ENCODE assay signal across 8 cellular contexts in genomic region chr21:15058718-15059316, GRCh38. TPM values are rescaled to one million over a fixed set of nuclear protein-coding genes. Genes with fewer than 3 reads are reported as not detected.
DNase-seq lines count a peak whose midpoint lies in the region; ATAC-seq and TF ChIP-seq lines count a peak whose summit lies in the region.

No MANE protein-coding gene starts in this region.

- peak overlapping the region; percentile 8 for H3K4me3 ChIP-seq in fibroblast of mammary gland (ENCODE audit: control insufficient read depth, low read depth, low read length)

- H3K9me3 Mint-ChIP-seq in activated CD4-positive, alpha-beta T cell treated with anti-CD3 and anti-CD28 coated beads, Interleukin-2, amount 10 ng/mL, durations not matched to agents 7 days and 5 days: no peaks in the 10 kb centered on the region
- no peaks in the 10 kb centered on the region for H3K9me3 Mint-ChIP-seq in stimulated activated effector memory CD8-positive, alpha-beta T cell treated with anti-CD3 and anti-CD28 coated beads, Interleukin-12 subunit alpha, Interleukin-12 subunit beta, amount 100 ng/mL, for 72 hours

- no peak for TF ChIP-seq CTCF in fibroblast of mammary gland (conservative IDR thresholded peaks at IDR 0.05; ENCODE audit: control insufficient read depth, insufficient read depth, low read depth, low read length)

- peaks cover 83% of the 10 kb centered on the region for H3K4me1 Mint-ChIP-seq in activated CD4-positive, alpha-beta T cell treated with anti-CD3 and anti-CD28 coated beads, Interleukin-2, amount 10 ng/mL, durations not matched to agents 7 days and 5 days
- H3K4me1 Mint-ChIP-seq in stimulated activated effector memory CD8-positive, alpha-beta T cell treated with anti-CD3 and anti-CD28 coated beads, Interleukin-12 subunit alpha, Interleukin-12 subunit beta, amount 100 ng/mL, for 72 hours: peaks cover 58% of the 10 kb centered on the region

- H3K27me3 Mint-ChIP-seq in activated CD4-positive, alpha-beta T cell treated with anti-CD3 and anti-CD28 coated beads, Interleukin-2, amount 10 ng/mL, durations not matched to agents 7 days and 5 days: peaks cover 5% of the 10 kb centered on the region

- CTCF ChIA-PET in activated CD4-positive, alpha-beta T cell treated with anti-CD3 and anti-CD28 coated beads, Interleukin-2, amount 10 ng/mL, durations not matched to agents 7 days and 5 days (lab: Charles Lee): interaction anchor here (0.5 to 1.4 kb wide), 4 partner anchors 13 to 223 kb away, joined by 3 to 4 read pairs (median 4); no protein-coding TSS in a partner anchor

- POLR2A ChIA-PET in activated CD4-positive, alpha-beta T cell treated with anti-CD3 and anti-CD28 coated beads, Interleukin-2, amount 10 ng/mL, durations not matched to agents 7 days and 5 days (lab: Charles Lee): no interaction called here

- H3K36me3 Mint-ChIP-seq in activated CD4-positive, alpha-beta T cell treated with anti-CD3 and anti-CD28 coated beads, Interleukin-2, amount 10 ng/mL, durations not matched to agents 7 days and 5 days (ENCODE audit: low read depth): no peaks in the 10 kb centered on the region
- peaks cover 5% of the 10 kb centered on the region for H3K36me3 Mint-ChIP-seq in stimulated activated effector memory CD8-positive, alpha-beta T cell treated with anti-CD3 and anti-CD28 coated beads, Interleukin-12 subunit alpha, Interleukin-12 subunit beta, amount 100 ng/mL, for 72 hours

- H3K4me3 Mint-ChIP-seq in activated CD4-positive, alpha-beta T cell treated with anti-CD3 and anti-CD28 coated beads, Interleukin-2, amount 10 ng/mL, durations not matched to agents 7 days and 5 days: peak overlapping the region; percentile 45
- H3K4me3 Mint-ChIP-seq in stimulated activated effector memory CD8-positive, alpha-beta T cell treated with anti-CD3 and anti-CD28 coated beads, Interleukin-12 subunit alpha, Interleukin-12 subunit beta, amount 100 ng/mL, for 72 hours: peak overlapping the region; percentile 48

- ATAC-seq in stimulated activated effector memory CD8-positive, alpha-beta T cell treated with anti-CD3 and anti-CD28 coated beads, Interleukin-12 subunit alpha, Interleukin-12 subunit beta, amount 100 ng/mL, for 72 hours: no peak
- ATAC-seq in GM21360 (IDR thresholded peaks at IDR 0.05; ENCODE audit: unreplicated experiment): no peak
- ATAC-seq in GM21737 (IDR thresholded peaks at IDR 0.05; ENCODE audit: unreplicated experiment): no peak
- no peak for ATAC-seq in HG03460 (IDR thresholded peaks at IDR 0.05; ENCODE audit: unreplicated experiment)

- H3K27ac Mint-ChIP-seq in activated CD4-positive, alpha-beta T cell treated with anti-CD3 and anti-CD28 coated beads, Interleukin-2, amount 10 ng/mL, durations not matched to agents 7 days and 5 days: peak overlapping the region; percentile 66
- H3K27ac Mint-ChIP-seq in stimulated activated effector memory CD8-positive, alpha-beta T cell treated with anti-CD3 and anti-CD28 coated beads, Interleukin-12 subunit alpha, Interleukin-12 subunit beta, amount 100 ng/mL, for 72 hours: peak overlapping the region; percentile 46

- DNase-seq in activated CD4-positive, alpha-beta T cell treated with anti-CD3 and anti-CD28 coated beads, Interleukin-2, amount 10 ng/mL, durations not matched to agents 7 days and 5 days: no peak
- DNase-seq in activated CD4-positive, alpha-beta T cell treated with anti-CD3 and anti-CD28 coated beads for 4 hours: no peak
- DNase-seq in OCI-M1 (lab: John Stamatoyannopoulos, UW): peak; percentile 67
- DNase-seq in fibroblast of mammary gland (ENCODE audit: low read depth): peak; percentile 88
- DNase-seq in stimulated activated effector memory CD8-positive, alpha-beta T cell treated with anti-CD3 and anti-CD28 coated beads, Interleukin-12 subunit alpha, Interleukin-12 subunit beta, amount 100 ng/mL, for 72 hours (ENCODE audit: low spot score in 2 of 2): no peak

RNA-seq across cellular contexts. Expression of gene NRIP1, which starts 6.0 kb away (rescaled TPM):
- total RNA-seq in activated CD4-positive, alpha-beta T cell treated with anti-CD3 and anti-CD28 coated beads, Interleukin-2, amount 10 ng/mL, durations not matched to agents 7 days and 5 days: 10 to 100 TPM; 12.0 to 13.8 TPM

Comparison
In these comparisons a context has a peak if more than half of its experiments do, and no peak if none do; other contexts are left out.
1. DNase-seq: peak in OCI-M1 (single experiment) and fibroblast of mammary gland (single experiment); none in activated CD4-positive, alpha-beta T cell treated with anti-CD3 and anti-CD28 coated beads, Interleukin-2, amount 10 ng/mL, durations not matched to agents 7 days and 5 days (single experiment), activated CD4-positive, alpha-beta T cell treated with anti-CD3 and anti-CD28 coated beads for 4 hours (0 of 2) and stimulated activated effector memory CD8-positive, alpha-beta T cell treated with anti-CD3 and anti-CD28 coated beads, Interleukin-12 subunit alpha, Interleukin-12 subunit beta, amount 100 ng/mL, for 72 hours (0 of 2).